9 cellular contexts compared by ENCODE assay signal in genomic region chr13:21670006-21670882, GRCh38. TPM values are rescaled to one million over a fixed set of nuclear protein-coding genes. Genes with fewer than 3 reads are reported as not detected.
DNase-seq lines count a peak whose midpoint lies in the region; ATAC-seq and TF ChIP-seq lines count a peak whose summit lies in the region.
"Had no signal": no experiment of that assay in that cellular context is flagged by ENCODE, and none has a peak within 500 bp of the region (broad histone marks: within the 10 kb centered on the region; RNA-seq: fewer than 3 reads in every experiment).

No MANE protein-coding gene starts in this region.

- peak overlapping the region; percentile 87 to 98 for H3K4me3 Mint-ChIP-seq in CD14-positive monocyte
- peak overlapping the region; percentile 82 for H3K4me3 Mint-ChIP-seq in activated naive CD4-positive, alpha-beta T cell treated with anti-CD3 and anti-CD28 coated beads, Interleukin-2, amount 10 ng/mL, durations not matched to agents 7 days and 5 days

- H2AK5ac ChIP-seq in trophoblast cell (ENCODE audit: low read length): no peak overlapping the region

- no peak overlapping the region for H3K23ac ChIP-seq in trophoblast cell (ENCODE audit: low read length)

- no peak overlapping the region for H3K18ac ChIP-seq in trophoblast cell (ENCODE audit: low read length)

- WGBS in trophoblast cell (ENCODE audit: extremely low coverage, insufficient coverage, insufficient read length): no CpG with 5 or more reads among the region's 70 CpGs

- no peak overlapping the region for H2BK120ac ChIP-seq in trophoblast cell (ENCODE audit: insufficient read depth, low read length, poor library complexity)

- H3K4me1 ChIP-seq in cardiac muscle cell (ENCODE audit: low read depth) (no peaks in the 10 kb centered on the region), trophoblast cell (ENCODE audit: control insufficient read depth in 1 of 2, insufficient read depth in 2 of 2, low read length in 2 of 2) (peaks cover 24 to 35% of the 10 kb centered on the region in 2 experiments)

- H2BK12ac ChIP-seq in trophoblast cell (ENCODE audit: low read length): no peak overlapping the region

- H3K4me1 Mint-ChIP-seq in CD14-positive monocyte: peaks cover 49% of the 10 kb centered on the region
- peaks cover 49% of the 10 kb centered on the region for H3K4me1 Mint-ChIP-seq in activated naive CD4-positive, alpha-beta T cell treated with anti-CD3 and anti-CD28 coated beads, Interleukin-2, amount 10 ng/mL, durations not matched to agents 7 days and 5 days

- peak overlapping the region in 1 of 7 donors; percentile 57 for H3K27ac Mint-ChIP-seq in CD14-positive monocyte
- peak overlapping the region; percentile 72 for H3K27ac Mint-ChIP-seq in activated naive CD4-positive, alpha-beta T cell treated with anti-CD3 and anti-CD28 coated beads, Interleukin-2, amount 10 ng/mL, durations not matched to agents 7 days and 5 days

- DNase-seq in CD14-positive monocyte (ENCODE audit: low spot score) (no peak), GM19238 (ENCODE audit: insufficient read length, low spot score) (peak; percentile 56), RPMI8226 (peak; percentile 86), cardiac muscle cell (ENCODE audit: low read depth in 1 of 2, low spot score in 1 of 2) (peak; percentile 46 to 83), trophoblast cell (peak in 1 of 2 donors; percentile 39), DMS114 treated with DMSO at 0.1 percent for 48 hours (lab: John Stamatoyannopoulos, UW; ENCODE audit: unreplicated experiment) (no peak)
- DNase-seq in activated naive CD4-positive, alpha-beta T cell treated with anti-CD3 and anti-CD28 coated beads, Interleukin-2, amount 10 ng/mL, durations not matched to agents 7 days and 5 days: peak; percentile 62

- TF ChIP-seq CTCF in CD14-positive monocyte (IDR thresholded peaks at IDR 0.05): no peak
- peak; percentile 21 for TF ChIP-seq CTCF in cardiac muscle cell (IDR thresholded peaks at IDR 0.05; ENCODE audit: low read depth, low read length)

- H3K36me3 ChIP-seq in cardiac muscle cell (no peaks in the 10 kb centered on the region), trophoblast cell (ENCODE audit: control insufficient read depth in 1 of 2, insufficient read depth in 2 of 2, low read length in 2 of 2) (no peaks in the 10 kb centered on the region)

- peaks cover 0 to 34% (median 24%) of the 10 kb centered on the region in 7 donors for H3K9me3 Mint-ChIP-seq in CD14-positive monocyte
- H3K9me3 Mint-ChIP-seq in activated naive CD4-positive, alpha-beta T cell treated with anti-CD3 and anti-CD28 coated beads, Interleukin-2, amount 10 ng/mL, durations not matched to agents 7 days and 5 days: no peaks in the 10 kb centered on the region

- H3K4me2 ChIP-seq in trophoblast cell (ENCODE audit: low read length): peak overlapping the region; percentile 91

- no peak overlapping the region for H3K9ac ChIP-seq in trophoblast cell (ENCODE audit: low read length)

- no peak overlapping the region for H2BK5ac ChIP-seq in trophoblast cell (ENCODE audit: low read depth, low read length, poor library complexity)

- no peaks in the 10 kb centered on the region for H3K79me1 ChIP-seq in trophoblast cell (ENCODE audit: low read length)

- H3K4ac ChIP-seq in trophoblast cell (ENCODE audit: low read depth, low read length): no peak overlapping the region

- H2AFZ ChIP-seq in trophoblast cell (ENCODE audit: insufficient read depth, low read length, poor library complexity): peak overlapping the region; percentile 72

- peaks cover 10 to 12% of the 10 kb centered on the region in 2 donors for H3K36me3 Mint-ChIP-seq in CD14-positive monocyte
- no peaks in the 10 kb centered on the region for H3K36me3 Mint-ChIP-seq in activated naive CD4-positive, alpha-beta T cell treated with anti-CD3 and anti-CD28 coated beads, Interleukin-2, amount 10 ng/mL, durations not matched to agents 7 days and 5 days

- H3K9me3 ChIP-seq in cardiac muscle cell (ENCODE audit: low read depth) (no peaks in the 10 kb centered on the region), trophoblast cell (ENCODE audit: insufficient read depth, low read depth, low read length) (peaks cover 1% of the 10 kb centered on the region)

- ATAC-seq in HG03439 (IDR thresholded peaks at IDR 0.05; ENCODE audit: unreplicated experiment): peak; percentile 44

- intact Hi-C loops in CD14-positive monocyte (cut with micrococcal nuclease): no loop called here

- CTCF ChIA-PET in activated naive CD4-positive, alpha-beta T cell treated with anti-CD3 and anti-CD28 coated beads, Interleukin-2, amount 10 ng/mL, durations not matched to agents 7 days and 5 days (lab: Charles Lee): no interaction called here

- peaks cover 78 to 83% (median 79%) of the 10 kb centered on the region in 3 donors for H3K27me3 Mint-ChIP-seq in CD14-positive monocyte (ENCODE audit: low read depth in 3 of 3)
- H3K27me3 Mint-ChIP-seq in activated naive CD4-positive, alpha-beta T cell treated with anti-CD3 and anti-CD28 coated beads, Interleukin-2, amount 10 ng/mL, durations not matched to agents 7 days and 5 days: peaks cover 86% of the 10 kb centered on the region

- H3K27ac ChIP-seq in cardiac muscle cell: no peak overlapping the region
- H3K27ac ChIP-seq in trophoblast cell (ENCODE audit: low read depth, low read length): no peak overlapping the region

- peaks cover 53% of the 10 kb centered on the region for H3K27me3 ChIP-seq in cardiac muscle cell
- peaks cover 59% of the 10 kb centered on the region for H3K27me3 ChIP-seq in trophoblast cell (ENCODE audit: insufficient read depth, low read length)

- H3K14ac ChIP-seq in trophoblast cell (ENCODE audit: low read length): no peak overlapping the region

- peak overlapping the region; percentile 31 for H4K8ac ChIP-seq in trophoblast cell (ENCODE audit: low read depth, low read length)

- H4K91ac ChIP-seq in trophoblast cell (ENCODE audit: low read depth, low read length): no peak overlapping the region

- H3K79me2 ChIP-seq in trophoblast cell (ENCODE audit: control insufficient read depth, insufficient read depth, low read length, poor library complexity): no peaks in the 10 kb centered on the region

- H3K4me3 ChIP-seq in cardiac muscle cell: peak overlapping the region; percentile 73
- peak overlapping the region; percentile 72 for H3K4me3 ChIP-seq in trophoblast cell (ENCODE audit: low read depth, low read length)

- no peak overlapping the region for H4K12ac ChIP-seq in trophoblast cell (ENCODE audit: low read depth, low read length)

RNA-seq across cellular contexts. Expression of gene FGF9, which starts 0.6 kb away (rescaled TPM):
- under 1 TPM; 0.03 to 0.16 TPM for polyA plus RNA-seq in CD14-positive monocyte
- 6.5 and 8.9 TPM in 2 replicates for total RNA-seq in cardiac muscle cell
- 12.6 and 18.4 TPM in 2 replicates for polyA plus RNA-seq in cardiac muscle cell
- 0.32 and 0.34 TPM in 2 replicates for polyA plus RNA-seq in trophoblast cell (2013)
- total RNA-seq: T-helper 1 cell treated with Interleukin-12 subunit alpha and Interleukin-12 subunit beta and Interleukin-4 antibody, amounts not matched to agents 30 ng/mL and 1 ng/mL, for 36 hours had no signal

Comparison
In these comparisons a context has a peak if more than half of its experiments do, and no peak if none do; other contexts are left out.
1. DNase-seq: peak in GM19238 (single experiment), RPMI8226 (single experiment), activated naive CD4-positive, alpha-beta T cell treated with anti-CD3 and anti-CD28 coated beads, Interleukin-2, amount 10 ng/mL, durations not matched to agents 7 days and 5 days (single experiment) and cardiac muscle cell (2 of 2); none in CD14-positive monocyte (single experiment) and DMS114 treated with DMSO at 0.1 percent for 48 hours (single experiment).
2. RNA of gene FGF9, which starts 0.6 kb away (polyA plus RNA-seq): 12.6 to 18.4 TPM in cardiac muscle cell; 0.03 to 0.16 TPM in CD14-positive monocyte; every median in the first group is over 10 times any median in the second.